10 cellular contexts compared by ENCODE assay signal in the genomic region with DNA sequence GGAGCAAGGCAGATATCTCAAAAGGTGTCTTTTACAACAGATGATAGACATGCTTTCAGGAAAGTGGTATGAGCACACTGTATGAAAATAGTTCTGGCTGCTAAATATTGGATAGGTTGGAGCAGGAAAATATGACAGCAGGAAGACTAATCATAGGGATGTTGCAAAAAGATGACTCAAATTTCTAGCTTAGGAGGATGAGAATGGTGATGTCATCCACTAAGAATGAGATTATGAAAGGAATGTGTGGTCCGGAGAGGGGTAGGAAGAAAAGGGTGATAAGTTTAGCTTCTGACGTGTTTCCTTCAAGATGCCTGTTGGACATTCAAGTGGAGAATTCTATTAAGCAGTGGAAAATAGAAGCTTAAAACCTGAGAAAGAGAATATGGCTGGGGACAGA. TPM values are rescaled to one million over a fixed set of nuclear protein-coding genes. Genes with fewer than 3 reads are reported as not detected.
DNase-seq lines count a peak whose midpoint lies in the region; ATAC-seq and TF ChIP-seq lines count a peak whose summit lies in the region.
"Had no signal": no experiment of that assay in that cellular context is flagged by ENCODE, and none has a peak within 500 bp of the region (broad histone marks: within the 10 kb centered on the region; RNA-seq: fewer than 3 reads in every experiment).

No MANE protein-coding gene starts in this region.

- no peak overlapping the region for H3K4me3 ChIP-seq in choroid plexus epithelial cell (ENCODE audit: low read depth, low read length)
- no peak overlapping the region for H3K4me3 ChIP-seq in mesendoderm (ENCODE audit: low read length)
- H3K4me3 ChIP-seq: heart left ventricle had no signal

- H3K4me1 ChIP-seq in mesendoderm (ENCODE audit: control insufficient read depth, low read depth, low read length): no peaks in the 10 kb centered on the region

- H3K18ac ChIP-seq in mesendoderm (ENCODE audit: low read length): no peak overlapping the region

- H3K4ac ChIP-seq in mesendoderm (ENCODE audit: low read depth, low read length): no peak overlapping the region

- no peak overlapping the region for H3K9ac ChIP-seq in mesendoderm (ENCODE audit: low read length)

- H2AK5ac ChIP-seq in mesendoderm (ENCODE audit: low read length): no peak overlapping the region

- no peaks in the 10 kb centered on the region for H3K36me3 ChIP-seq in mesendoderm (ENCODE audit: control insufficient read depth, insufficient read depth, low read length)
- H3K36me3 ChIP-seq: heart left ventricle had no signal

- DNase-seq in AG20443 (ENCODE audit: low spot score) (peak; percentile 89), NCI-H460 (ENCODE audit: extremely low read depth, low read depth) (peak; percentile 54), choroid plexus epithelial cell (ENCODE audit: low read depth) (peak; percentile 99), mesendoderm (peak; percentile 57), SHP77 treated with DMSO at 0.1 percent for 48 hours (lab: John Stamatoyannopoulos, UW) (no peak)
- DNase-seq: heart left ventricle, NCI-H526 treated with DMSO at 0.1 percent for 48 hours had no signal

- no peak overlapping the region for H4K8ac ChIP-seq in mesendoderm (ENCODE audit: low read depth, low read length)

- no CpG with 5 or more reads among the region's 2 CpGs for WGBS in mesendoderm (ENCODE audit: extremely low coverage, insufficient coverage, low lambda C conversion rate)

- no peak overlapping the region for H3K27ac ChIP-seq in mesendoderm (ENCODE audit: low read depth, low read length)

- no peak overlapping the region for H3K4me2 ChIP-seq in mesendoderm (ENCODE audit: low read length)

- no peaks in the 10 kb centered on the region for H3K27me3 ChIP-seq in mesendoderm (ENCODE audit: insufficient read depth, low read length, poor library complexity)
- H3K27me3 ChIP-seq: heart left ventricle had no signal

- no peak overlapping the region for H4K5ac ChIP-seq in mesendoderm (ENCODE audit: low read length)

- H2BK15ac ChIP-seq in mesendoderm (replicated peaks; ENCODE audit: low read depth): no peak overlapping the region

- H2BK5ac ChIP-seq in mesendoderm (ENCODE audit: low read length): no peak overlapping the region

- no peak overlapping the region for H3K56ac ChIP-seq in mesendoderm (ENCODE audit: low read length)

- H2BK120ac ChIP-seq in mesendoderm (ENCODE audit: low read depth, low read length): no peak overlapping the region

- no peak overlapping the region for H3K23ac ChIP-seq in mesendoderm (ENCODE audit: low read length)

- no peaks in the 10 kb centered on the region for H3K79me2 ChIP-seq in mesendoderm (ENCODE audit: control insufficient read depth, insufficient read depth, low read length)

- TF ChIP-seq CTCF in choroid plexus epithelial cell (conservative IDR thresholded peaks at IDR 0.05; ENCODE audit: low read depth, low read length): no peak

- ATAC-seq in GM18517 (IDR thresholded peaks at IDR 0.05; ENCODE audit: unreplicated experiment) (no peak), GM19395 (IDR thresholded peaks at IDR 0.05; ENCODE audit: unreplicated experiment) (no peak), HG03025 (IDR thresholded peaks at IDR 0.05; ENCODE audit: low FRiP score, unreplicated experiment) (no peak)

- H3K79me1 ChIP-seq in mesendoderm (ENCODE audit: low read length): no peaks in the 10 kb centered on the region

RNA-seq across cellular contexts. Expression of a gene that starts 46.4 kb away (rescaled TPM):
- 111 and 132 TPM in 2 replicates for total RNA-seq in NCI-H460 (2014; rRNA removed; shearing (Covaris generic))
- 78.5 and 97.4 TPM in 2 replicates for polyA plus RNA-seq in NCI-H460 (2014; cell fraction: nucleus; rRNA removed)
- polyA plus RNA-seq in mesendoderm (2013, experiment 1 of 2): 127 TPM
- 127 TPM for polyA plus RNA-seq in mesendoderm (2013, experiment 2 of 2)
